Comparison of ENCODE assay signal across 17 cellular contexts in genomic region chr12:45214071-45214470, GRCh38. TPM values are rescaled to one million over a fixed set of nuclear protein-coding genes. Genes with fewer than 3 reads are reported as not detected.
A peak's percentile ranks its signal among the peaks of the same experiment; 100 is the strongest.
DNase-seq lines count a peak whose midpoint lies in the region; ATAC-seq and TF ChIP-seq lines count a peak whose summit lies in the region.
"Had no signal": no experiment of that assay in that cellular context is flagged by ENCODE, and none has a peak within 500 bp of the region (broad histone marks: within the 10 kb centered on the region; RNA-seq: fewer than 3 reads in every experiment).

No MANE protein-coding gene starts in this region.

- no peaks in the 10 kb centered on the region for H3K9me3 ChIP-seq in CD4-positive, CD25-positive, alpha-beta regulatory T cell (ENCODE audit: control insufficient read depth in 2 of 2, low read length in 2 of 2)
- no peaks in the 10 kb centered on the region for H3K9me3 ChIP-seq in HEK293 (ENCODE audit: control insufficient read depth, insufficient read depth, low read depth, low read length)
- H3K9me3 ChIP-seq: sigmoid colon, transverse colon had no signal

- no peak for ATAC-seq in CD4-positive, CD25-positive, alpha-beta regulatory T cell (ENCODE audit: low read depth in 2 of 2)
- ATAC-seq in natural killer cell treated with Interleukin-12 subunit alpha and Interleukin-12 subunit beta and Interleukin-15 and Interleukin-18, amount 100 ng/mL, for 72 hours, result no peak
- ATAC-seq: HepG2 had no signal

- H3K27me3 Mint-ChIP-seq in CD4-positive, CD25-positive, alpha-beta regulatory T cell, result no peaks in the 10 kb centered on the region
- no peaks in the 10 kb centered on the region for H3K27me3 Mint-ChIP-seq in activated naive CD8-positive, alpha-beta T cell treated with anti-CD3 and anti-CD28 coated beads for 36 hours
- no peaks in the 10 kb centered on the region for H3K27me3 Mint-ChIP-seq in natural killer cell treated with Interleukin-12 subunit alpha and Interleukin-12 subunit beta and Interleukin-15 and Interleukin-18, amount 100 ng/mL, for 72 hours
- H3K27me3 Mint-ChIP-seq: activated naive CD8-positive, alpha-beta T cell treated with anti-CD3 and anti-CD28 coated beads, Interleukin-2, amount 10 ng/mL, durations not matched to agents 7 days and 5 days; central memory CD8-positive, alpha-beta T cell had no signal

- TF ChIP-seq CTCF in HEK293 (tag by site-specific recombination; IDR thresholded peaks at IDR 0.05), result no peak

- no peaks in the 10 kb centered on the region for H3K27me3 ChIP-seq in CD4-positive, CD25-positive, alpha-beta regulatory T cell (ENCODE audit: control insufficient read depth, insufficient read depth, low read length)
- H3K27me3 ChIP-seq: sigmoid colon had no signal

- peaks cover 15 to 77% (median 43%) of the 10 kb centered on the region in 4 donors for H3K4me1 Mint-ChIP-seq in CD4-positive, CD25-positive, alpha-beta regulatory T cell
- peaks cover 28% of the 10 kb centered on the region for H3K4me1 Mint-ChIP-seq in activated naive CD8-positive, alpha-beta T cell treated with anti-CD3 and anti-CD28 coated beads for 36 hours
- H3K4me1 Mint-ChIP-seq in natural killer cell treated with Interleukin-12 subunit alpha and Interleukin-12 subunit beta and Interleukin-15 and Interleukin-18, amount 100 ng/mL, for 72 hours (ENCODE audit: low read depth in 2 of 2), result peaks cover 23 to 35% of the 10 kb centered on the region in 2 donors

- peak overlapping the region in 2 of 3 donors; percentile 92 to 95 for H3K27ac Mint-ChIP-seq in CD4-positive, CD25-positive, alpha-beta regulatory T cell
- H3K27ac Mint-ChIP-seq in activated naive CD8-positive, alpha-beta T cell treated with anti-CD3 and anti-CD28 coated beads for 36 hours, result no peak overlapping the region
- H3K27ac Mint-ChIP-seq in natural killer cell treated with Interleukin-12 subunit alpha and Interleukin-12 subunit beta and Interleukin-15 and Interleukin-18, amount 100 ng/mL, for 72 hours, result peak overlapping the region; percentile 85 to 90

- POLR2A ChIA-PET in HEK293 (lab: Yijun Ruan, JAX), result interaction anchor here (2.2 kb wide), 1 partner anchor 55 kb away, joined by 16 read pairs; no protein-coding TSS in a partner anchor

- H3K4me3 ChIP-seq in CD4-positive, CD25-positive, alpha-beta regulatory T cell (ENCODE audit: low read depth, low read length), result peak overlapping the region; percentile 31
- no peak overlapping the region for H3K4me3 ChIP-seq in HEK293 (ENCODE audit: low read depth, low read length)
- H3K4me3 ChIP-seq: transverse colon had no signal

- H3K4me1 ChIP-seq in CD4-positive, CD25-positive, alpha-beta regulatory T cell (ENCODE audit: control insufficient read depth, insufficient read depth, low read length, poor library complexity, severe bottlenecking), result peaks cover 26% of the 10 kb centered on the region
- 0 out of 2 replicates have a peak, but pooled peaks cover 2% of the 10 kb centered on the region for H3K4me1 ChIP-seq in HEK293 (ENCODE audit: control insufficient read depth, insufficient read depth, low read length)

- DNase-seq in CD4-positive, CD25-positive, alpha-beta regulatory T cell, result no peak
- DNase-seq in activated naive CD8-positive, alpha-beta T cell treated with anti-CD3 and anti-CD28 coated beads for 36 hours, result no peak
- DNase-seq in natural killer cell treated with Interleukin-12 subunit alpha and Interleukin-12 subunit beta and Interleukin-15 and Interleukin-18, amount 100 ng/mL, for 72 hours (ENCODE audit: low spot score), result no peak
- DNase-seq in SW 1271 (lab: John Stamatoyannopoulos, UW) (no peak), NOMO-1 treated with dmso at 0.1 percent for 144 hours (lab: John Stamatoyannopoulos, UW; ENCODE audit: unreplicated experiment) (no peak), HuH-7 (ENCODE audit: low spot score) (no peak)
- DNase-seq: activated naive CD8-positive, alpha-beta T cell treated with anti-CD3 and anti-CD28 coated beads, Interleukin-2, amount 10 ng/mL, durations not matched to agents 7 days and 5 days; foreskin melanocyte; H9; NCI-H1105; NCI-H226; sigmoid colon; stimulated activated CD4-positive, alpha-beta T cell treated with anti-CD3 and anti-CD28 coated beads, Interleukin-4, amount 100 ng/mL, for 1 hour; transverse colon had no signal

- H3K27ac ChIP-seq in CD4-positive, CD25-positive, alpha-beta regulatory T cell (ENCODE audit: insufficient read depth, low read length, poor library complexity, severe bottlenecking), result no peak overlapping the region
- no peak overlapping the region for H3K27ac ChIP-seq in HEK293 (ENCODE audit: extremely low read depth, low read depth, low read length)

- CTCF ChIA-PET in HEK293 (lab: Yijun Ruan, JAX), result interaction anchor here (0.6 to 1.8 kb wide), 6 partner anchors 10 to 720 kb away, joined by 3 to 9 read pairs (median 4); no protein-coding TSS in a partner anchor

- H3K36me3 ChIP-seq in CD4-positive, CD25-positive, alpha-beta regulatory T cell (ENCODE audit: control insufficient read depth, insufficient read depth, low read length), result no peaks in the 10 kb centered on the region
- H3K36me3 ChIP-seq in HEK293 (ENCODE audit: control insufficient read depth in 2 of 2, insufficient read depth in 1 of 2, low read length in 2 of 2), result no peaks in the 10 kb centered on the region
- H3K36me3 ChIP-seq: sigmoid colon, transverse colon had no signal

- H3K4me3 Mint-ChIP-seq in CD4-positive, CD25-positive, alpha-beta regulatory T cell, result peak overlapping the region; percentile 58 to 99 (median 96)
- H3K4me3 Mint-ChIP-seq in activated naive CD8-positive, alpha-beta T cell treated with anti-CD3 and anti-CD28 coated beads for 36 hours, result peak overlapping the region; percentile 87
- H3K4me3 Mint-ChIP-seq in natural killer cell treated with Interleukin-12 subunit alpha and Interleukin-12 subunit beta and Interleukin-15 and Interleukin-18, amount 100 ng/mL, for 72 hours, result no peak overlapping the region

- no peaks in the 10 kb centered on the region for H3K36me3 Mint-ChIP-seq in CD4-positive, CD25-positive, alpha-beta regulatory T cell
- peaks cover 2% of the 10 kb centered on the region for H3K36me3 Mint-ChIP-seq in activated naive CD8-positive, alpha-beta T cell treated with anti-CD3 and anti-CD28 coated beads for 36 hours
- H3K36me3 Mint-ChIP-seq in natural killer cell treated with Interleukin-12 subunit alpha and Interleukin-12 subunit beta and Interleukin-15 and Interleukin-18, amount 100 ng/mL, for 72 hours, result no peaks in the 10 kb centered on the region

- H3K9me3 Mint-ChIP-seq in CD4-positive, CD25-positive, alpha-beta regulatory T cell, result peaks cover 0 to 1% (median 0%) of the 10 kb centered on the region in 7 donors
- no peaks in the 10 kb centered on the region for H3K9me3 Mint-ChIP-seq in activated naive CD8-positive, alpha-beta T cell treated with anti-CD3 and anti-CD28 coated beads for 36 hours
- H3K9me3 Mint-ChIP-seq in natural killer cell treated with Interleukin-12 subunit alpha and Interleukin-12 subunit beta and Interleukin-15 and Interleukin-18, amount 100 ng/mL, for 72 hours, result no peaks in the 10 kb centered on the region
- H3K9me3 Mint-ChIP-seq: activated naive CD8-positive, alpha-beta T cell treated with anti-CD3 and anti-CD28 coated beads, Interleukin-2, amount 10 ng/mL, durations not matched to agents 7 days and 5 days; central memory CD8-positive, alpha-beta T cell; H9 had no signal

TF ChIP-seq in HEK293, 187 proteins besides CTCF, POLR2A, EP300 and RAD21:
- TF ChIP-seq BCL11A (tag by site-specific recombination; IDR thresholded peaks at IDR 0.05; ENCODE audit: low read depth) (no peak), PRDM6 (tag by site-specific recombination; IDR thresholded peaks at IDR 0.05) (0 out of 2 replicates have a peak, but pooled peaks have one; percentile 34)

RNA-seq across cellular contexts. Expression of gene ANO6, which starts 1.8 kb away (rescaled TPM):
- 30.1 TPM for total RNA-seq in CD4-positive, CD25-positive, alpha-beta regulatory T cell
- polyA plus RNA-seq in CD4-positive, CD25-positive, alpha-beta regulatory T cell, result 10 to 100 TPM; 19.9 to 24.8 (median 22.4) TPM
- 10 to 100 TPM; 12.1 to 12.6 TPM for total RNA-seq in activated naive CD8-positive, alpha-beta T cell treated with anti-CD3 and anti-CD28 coated beads for 36 hours
- total RNA-seq in natural killer cell treated with Interleukin-12 subunit alpha and Interleukin-12 subunit beta and Interleukin-15 and Interleukin-18, amount 100 ng/mL, for 72 hours, result 10 to 100 TPM; 35.2 to 55.1 TPM
